ENCODE assay signal across 25 cellular contexts in genomic region chr10:70942125-70942524, GRCh38.
"Had no signal": no experiment of that assay in that cellular context is flagged by ENCODE, and none has a peak within 500 bp of the region (broad histone marks: within the 10 kb centered on the region; RNA-seq: fewer than 3 reads in every experiment).

No MANE protein-coding gene starts in this region.

- ATAC-seq: effector memory CD8-positive, alpha-beta T cell; esophagus mucosa; gastrocnemius medialis; heart right ventricle; left cardiac atrium; left lung; left ventricle myocardium superior; lower lobe of right lung; mucosa of descending colon had no signal

- H3K27ac Mint-ChIP-seq: dendritic cell treated with granulocyte-macrophage colony-stimulating factor and Interleukin-4, amounts not matched to agents 40 ng/mL and 50 ng/mL, for 4 days; effector memory CD8-positive, alpha-beta T cell; endodermal cell; mesothelial cell of epicardium had no signal

- DNase-seq: colonic mucosa; cortex of kidney; effector CD8-positive, alpha-beta T cell; effector memory CD8-positive, alpha-beta T cell; endodermal cell; erythroblast; esophagus squamous epithelium; foreskin fibroblast; foreskin melanocyte; gastrocnemius medialis; glutamatergic neuron; head of caudate nucleus; heart right ventricle; hippocampal formation; left cardiac atrium; left ventricle myocardium superior; lower lobe of right lung; mesenchymal stem cell; naive B cell had no signal

- H3K27me3 ChIP-seq: colonic mucosa, gastrocnemius medialis, heart right ventricle, left lung had no signal

- H3K4me3 Mint-ChIP-seq: dendritic cell treated with granulocyte-macrophage colony-stimulating factor and Interleukin-4, amounts not matched to agents 40 ng/mL and 50 ng/mL, for 4 days; effector memory CD8-positive, alpha-beta T cell; endodermal cell; mesothelial cell of epicardium; naive B cell had no signal

- H3K4me1 ChIP-seq: colonic mucosa, esophagus squamous epithelium, left lung, lower lobe of right lung had no signal

- H3K4me3 ChIP-seq: colonic mucosa, esophagus squamous epithelium, gastrocnemius medialis, heart right ventricle, left lung, lower lobe of right lung, mucosa of descending colon had no signal

- H3K9me3 ChIP-seq: colonic mucosa, esophagus squamous epithelium, gastrocnemius medialis, heart right ventricle, left lung, lower lobe of right lung, mucosa of descending colon had no signal

- H3K36me3 Mint-ChIP-seq: mesothelial cell of epicardium, naive B cell had no signal

- H3K27ac ChIP-seq: colonic mucosa, epithelial cell of prostate, esophagus squamous epithelium, gastrocnemius medialis, heart right ventricle, left lung, lower lobe of right lung had no signal

- H3K4me1 Mint-ChIP-seq: naive B cell had no signal

- H3K9me3 Mint-ChIP-seq: dendritic cell treated with granulocyte-macrophage colony-stimulating factor and Interleukin-4, amounts not matched to agents 40 ng/mL and 50 ng/mL, for 4 days; effector memory CD8-positive, alpha-beta T cell; endodermal cell; mesothelial cell of epicardium; naive B cell had no signal

- H3K36me3 ChIP-seq: colonic mucosa, esophagus squamous epithelium, gastrocnemius medialis, heart right ventricle, left lung, lower lobe of right lung had no signal
